ENCODE assay signal across 1 cellular context in the genomic region with DNA sequence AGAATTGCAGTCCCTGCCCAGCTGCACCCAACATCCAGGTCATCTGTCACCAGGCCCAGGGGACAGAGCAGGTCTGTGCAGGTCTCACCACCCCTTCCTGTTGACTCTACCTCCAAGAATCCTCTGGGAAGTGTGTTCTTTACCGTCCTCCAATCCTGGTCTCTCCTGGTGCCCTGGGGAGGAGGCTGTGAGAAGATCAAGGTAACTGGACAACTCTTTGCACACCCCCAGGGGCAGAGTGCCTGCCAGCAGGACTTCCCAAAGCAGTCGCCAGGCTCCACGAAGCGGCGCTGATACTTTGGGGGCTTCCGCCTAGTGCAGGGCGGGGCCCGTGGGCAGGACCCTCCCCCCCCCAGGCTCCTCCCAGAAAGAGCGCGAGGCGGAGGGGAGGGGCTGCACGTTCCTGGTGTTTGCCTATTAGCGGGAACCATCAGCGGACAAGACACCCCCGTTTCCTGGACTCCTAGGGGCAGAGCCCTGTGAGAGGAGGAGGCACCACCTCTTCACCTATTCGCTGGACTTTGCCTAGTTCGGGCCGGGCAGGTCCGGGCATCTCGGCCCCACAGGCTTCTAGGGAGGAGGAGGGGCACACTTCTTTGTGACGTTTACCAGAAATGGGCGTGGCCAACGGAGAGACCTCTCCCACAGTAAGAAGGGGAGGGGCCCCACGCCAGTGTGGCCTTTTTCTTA.
TF ChIP-seq lines count a peak whose summit lies in the region.

No MANE protein-coding gene starts in this region.

TF ChIP-seq in HepG2, 621 proteins besides CTCF, POLR2A, EP300 and RAD21 (continued from another document and continues in another):
- TF ChIP-seq MXD4 (CRISPR knock-in tag; IDR thresholded peaks at IDR 0.05) (no peak), SP1 (IDR thresholded peaks at IDR 0.05) (no peak), SP1 (CRISPR knock-in tag; IDR thresholded peaks at IDR 0.05) (peak; percentile 65), RNF2 (conservative IDR thresholded peaks at IDR 0.05; ENCODE audit: low read depth) (no peak), FOXA1 (IDR thresholded peaks at IDR 0.05) (no peak), FOXA1 (CRISPR knock-in tag; IDR thresholded peaks at IDR 0.05) (peak; percentile 41; the same call in 1 of the 2 replicates), THAP11 (CRISPR knock-in tag; IDR thresholded peaks at IDR 0.05) (no peak), HNRNPLL (IDR thresholded peaks at IDR 0.05; ENCODE audit: low read depth, low read length, poor library complexity, severe bottlenecking) (peak; percentile 31), KDM5A (IDR thresholded peaks at IDR 0.05; ENCODE audit: borderline replicate concordance, low read length) (no peak), REXO4 (CRISPR knock-in tag; IDR thresholded peaks at IDR 0.05; ENCODE audit: borderline replicate concordance) (no peak), ZNF331 (CRISPR knock-in tag; IDR thresholded peaks at IDR 0.05) (0 out of 2 replicates have a peak, but pooled peaks have one; percentile 9), MAZ (IDR thresholded peaks at IDR 0.05; ENCODE audit: borderline replicate concordance, low read depth, low read length) (no peak), MAZ (CRISPR knock-in tag; IDR thresholded peaks at IDR 0.05; ENCODE audit: low read depth) (0 out of 2 replicates have a peak, but pooled peaks have one; percentile 59), SOX13 (IDR thresholded peaks at IDR 0.05) (no peak), SOX13 (CRISPR knock-in tag; conservative IDR thresholded peaks at IDR 0.05 in 1 of 2, IDR thresholded peaks at IDR 0.05 in 1 of 2) (0 out of 4 replicates have a peak, but pooled peaks of 1 of the 2 experiments have one; percentile 9), SOX5 (CRISPR knock-in tag; IDR thresholded peaks at IDR 0.05; ENCODE audit: borderline replicate concordance) (no peak), FOXC1 (CRISPR knock-in tag; IDR thresholded peaks at IDR 0.05; ENCODE audit: borderline replicate concordance) (no peak), SAFB2 (CRISPR knock-in tag; IDR thresholded peaks at IDR 0.05; ENCODE audit: borderline replicate concordance, low read depth) (no peak), TCF12 (IDR thresholded peaks at IDR 0.05) (no peak), TCF12 (CRISPR knock-in tag; IDR thresholded peaks at IDR 0.05) (no peak), HNRNPL (IDR thresholded peaks at IDR 0.05; ENCODE audit: low read depth, low read length) (no peak), ZBTB8A (CRISPR knock-in tag; IDR thresholded peaks at IDR 0.05; ENCODE audit: borderline replicate concordance, low read depth) (no peak), ZNF160 (CRISPR knock-in tag; IDR thresholded peaks at IDR 0.05) (no peak), ZNF660 (CRISPR knock-in tag; IDR thresholded peaks at IDR 0.05; ENCODE audit: borderline replicate concordance, low read depth) (no peak), FOXO1 (CRISPR knock-in tag; IDR thresholded peaks at IDR 0.05) (no peak), ZNF780A (CRISPR knock-in tag; IDR thresholded peaks at IDR 0.05) (no peak), BHLHE40 (IDR thresholded peaks at IDR 0.05; ENCODE audit: low read length) (0 out of 2 replicates have a peak, but pooled peaks have one; percentile 11), KAT8 (CRISPR knock-in tag; IDR thresholded peaks at IDR 0.05) (0 out of 2 replicates have a peak, but pooled peaks have one; percentile 31), TAF1 (CRISPR knock-in tag; IDR thresholded peaks at IDR 0.05) (peak; percentile 50; the same call in 1 of the 2 replicates)
- TF ChIP-seq, protein P1, sequence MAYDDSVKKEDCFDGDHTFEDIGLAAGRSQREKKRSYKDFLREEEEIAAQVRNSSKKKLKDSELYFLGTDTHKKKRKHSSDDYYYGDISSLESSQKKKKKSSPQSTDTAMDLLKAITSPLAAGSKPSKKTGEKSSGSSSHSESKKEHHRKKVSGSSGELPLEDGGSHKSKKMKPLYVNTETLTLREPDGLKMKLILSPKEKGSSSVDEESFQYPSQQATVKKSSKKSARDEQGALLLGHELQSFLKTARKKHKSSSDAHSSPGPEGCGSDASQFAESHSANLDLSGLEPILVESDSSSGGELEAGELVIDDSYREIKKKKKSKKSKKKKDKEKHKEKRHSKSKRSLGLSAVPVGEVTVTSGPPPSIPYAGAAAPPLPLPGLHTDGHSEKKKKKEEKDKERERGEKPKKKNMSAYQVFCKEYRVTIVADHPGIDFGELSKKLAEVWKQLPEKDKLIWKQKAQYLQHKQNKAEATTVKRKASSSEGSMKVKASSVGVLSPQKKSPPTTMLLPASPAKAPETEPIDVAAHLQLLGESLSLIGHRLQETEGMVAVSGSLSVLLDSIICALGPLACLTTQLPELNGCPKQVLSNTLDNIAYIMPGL (CRISPR knock-in tag; IDR thresholded peaks at IDR 0.05; ENCODE audit: borderline replicate concordance in 1 of 2, low read depth in 1 of 2), result 0 out of 4 replicates have a peak, but pooled peaks of 1 of the 2 experiments have one; percentile 43
- TF ChIP-seq, protein P2, sequence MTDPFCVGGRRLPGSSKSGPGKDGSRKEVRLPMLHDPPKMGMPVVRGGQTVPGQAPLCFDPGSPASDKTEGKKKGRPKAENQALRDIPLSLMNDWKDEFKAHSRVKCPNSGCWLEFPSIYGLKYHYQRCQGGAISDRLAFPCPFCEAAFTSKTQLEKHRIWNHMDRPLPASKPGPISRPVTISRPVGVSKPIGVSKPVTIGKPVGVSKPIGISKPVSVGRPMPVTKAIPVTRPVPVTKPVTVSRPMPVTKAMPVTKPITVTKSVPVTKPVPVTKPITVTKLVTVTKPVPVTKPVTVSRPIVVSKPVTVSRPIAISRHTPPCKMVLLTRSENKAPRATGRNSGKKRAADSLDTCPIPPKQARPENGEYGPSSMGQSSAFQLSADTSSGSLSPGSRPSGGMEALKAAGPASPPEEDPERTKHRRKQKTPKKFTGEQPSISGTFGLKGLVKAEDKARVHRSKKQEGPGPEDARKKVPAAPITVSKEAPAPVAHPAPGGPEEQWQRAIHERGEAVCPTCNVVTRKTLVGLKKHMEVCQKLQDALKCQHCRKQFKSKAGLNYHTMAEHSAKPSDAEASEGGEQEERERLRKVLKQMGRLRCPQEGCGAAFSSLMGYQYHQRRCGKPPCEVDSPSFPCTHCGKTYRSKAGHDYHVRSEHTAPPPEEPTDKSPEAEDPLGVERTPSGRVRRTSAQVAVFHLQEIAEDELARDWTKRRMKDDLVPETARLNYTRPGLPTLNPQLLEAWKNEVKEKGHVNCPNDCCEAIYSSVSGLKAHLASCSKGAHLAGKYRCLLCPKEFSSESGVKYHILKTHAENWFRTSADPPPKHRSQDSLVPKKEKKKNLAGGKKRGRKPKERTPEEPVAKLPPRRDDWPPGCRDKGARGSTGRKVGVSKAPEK (CRISPR knock-in tag; IDR thresholded peaks at IDR 0.05; ENCODE audit: borderline replicate concordance), result no peak
- TF ChIP-seq, protein P3, sequence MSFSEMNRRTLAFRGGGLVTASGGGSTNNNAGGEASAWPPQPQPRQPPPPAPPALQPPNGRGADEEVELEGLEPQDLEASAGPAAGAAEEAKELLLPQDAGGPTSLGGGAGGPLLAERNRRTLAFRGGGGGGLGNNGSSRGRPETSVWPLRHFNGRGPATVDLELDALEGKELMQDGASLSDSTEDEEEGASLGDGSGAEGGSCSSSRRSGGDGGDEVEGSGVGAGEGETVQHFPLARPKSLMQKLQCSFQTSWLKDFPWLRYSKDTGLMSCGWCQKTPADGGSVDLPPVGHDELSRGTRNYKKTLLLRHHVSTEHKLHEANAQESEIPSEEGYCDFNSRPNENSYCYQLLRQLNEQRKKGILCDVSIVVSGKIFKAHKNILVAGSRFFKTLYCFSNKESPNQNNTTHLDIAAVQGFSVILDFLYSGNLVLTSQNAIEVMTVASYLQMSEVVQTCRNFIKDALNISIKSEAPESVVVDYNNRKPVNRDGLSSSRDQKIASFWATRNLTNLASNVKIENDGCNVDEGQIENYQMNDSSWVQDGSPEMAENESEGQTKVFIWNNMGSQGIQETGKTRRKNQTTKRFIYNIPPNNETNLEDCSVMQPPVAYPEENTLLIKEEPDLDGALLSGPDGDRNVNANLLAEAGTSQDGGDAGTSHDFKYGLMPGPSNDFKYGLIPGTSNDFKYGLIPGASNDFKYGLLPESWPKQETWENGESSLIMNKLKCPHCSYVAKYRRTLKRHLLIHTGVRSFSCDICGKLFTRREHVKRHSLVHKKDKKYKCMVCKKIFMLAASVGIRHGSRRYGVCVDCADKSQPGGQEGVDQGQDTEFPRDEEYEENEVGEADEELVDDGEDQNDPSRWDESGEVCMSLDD (CRISPR knock-in tag; IDR thresholded peaks at IDR 0.05; ENCODE audit: borderline replicate concordance), result no peak
- TF ChIP-seq, protein P4, sequence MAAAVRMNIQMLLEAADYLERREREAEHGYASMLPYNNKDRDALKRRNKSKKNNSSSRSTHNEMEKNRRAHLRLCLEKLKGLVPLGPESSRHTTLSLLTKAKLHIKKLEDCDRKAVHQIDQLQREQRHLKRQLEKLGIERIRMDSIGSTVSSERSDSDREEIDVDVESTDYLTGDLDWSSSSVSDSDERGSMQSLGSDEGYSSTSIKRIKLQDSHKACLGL (CRISPR knock-in tag; IDR thresholded peaks at IDR 0.05), result no peak
- TF ChIP-seq, protein P5, sequence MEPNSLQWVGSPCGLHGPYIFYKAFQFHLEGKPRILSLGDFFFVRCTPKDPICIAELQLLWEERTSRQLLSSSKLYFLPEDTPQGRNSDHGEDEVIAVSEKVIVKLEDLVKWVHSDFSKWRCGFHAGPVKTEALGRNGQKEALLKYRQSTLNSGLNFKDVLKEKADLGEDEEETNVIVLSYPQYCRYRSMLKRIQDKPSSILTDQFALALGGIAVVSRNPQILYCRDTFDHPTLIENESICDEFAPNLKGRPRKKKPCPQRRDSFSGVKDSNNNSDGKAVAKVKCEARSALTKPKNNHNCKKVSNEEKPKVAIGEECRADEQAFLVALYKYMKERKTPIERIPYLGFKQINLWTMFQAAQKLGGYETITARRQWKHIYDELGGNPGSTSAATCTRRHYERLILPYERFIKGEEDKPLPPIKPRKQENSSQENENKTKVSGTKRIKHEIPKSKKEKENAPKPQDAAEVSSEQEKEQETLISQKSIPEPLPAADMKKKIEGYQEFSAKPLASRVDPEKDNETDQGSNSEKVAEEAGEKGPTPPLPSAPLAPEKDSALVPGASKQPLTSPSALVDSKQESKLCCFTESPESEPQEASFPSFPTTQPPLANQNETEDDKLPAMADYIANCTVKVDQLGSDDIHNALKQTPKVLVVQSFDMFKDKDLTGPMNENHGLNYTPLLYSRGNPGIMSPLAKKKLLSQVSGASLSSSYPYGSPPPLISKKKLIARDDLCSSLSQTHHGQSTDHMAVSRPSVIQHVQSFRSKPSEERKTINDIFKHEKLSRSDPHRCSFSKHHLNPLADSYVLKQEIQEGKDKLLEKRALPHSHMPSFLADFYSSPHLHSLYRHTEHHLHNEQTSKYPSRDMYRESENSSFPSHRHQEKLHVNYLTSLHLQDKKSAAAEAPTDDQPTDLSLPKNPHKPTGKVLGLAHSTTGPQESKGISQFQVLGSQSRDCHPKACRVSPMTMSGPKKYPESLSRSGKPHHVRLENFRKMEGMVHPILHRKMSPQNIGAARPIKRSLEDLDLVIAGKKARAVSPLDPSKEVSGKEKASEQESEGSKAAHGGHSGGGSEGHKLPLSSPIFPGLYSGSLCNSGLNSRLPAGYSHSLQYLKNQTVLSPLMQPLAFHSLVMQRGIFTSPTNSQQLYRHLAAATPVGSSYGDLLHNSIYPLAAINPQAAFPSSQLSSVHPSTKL (CRISPR knock-in tag; IDR thresholded peaks at IDR 0.05), result 0 out of 2 replicates have a peak, but pooled peaks have one; percentile 10
- TF ChIP-seq, protein P6, sequence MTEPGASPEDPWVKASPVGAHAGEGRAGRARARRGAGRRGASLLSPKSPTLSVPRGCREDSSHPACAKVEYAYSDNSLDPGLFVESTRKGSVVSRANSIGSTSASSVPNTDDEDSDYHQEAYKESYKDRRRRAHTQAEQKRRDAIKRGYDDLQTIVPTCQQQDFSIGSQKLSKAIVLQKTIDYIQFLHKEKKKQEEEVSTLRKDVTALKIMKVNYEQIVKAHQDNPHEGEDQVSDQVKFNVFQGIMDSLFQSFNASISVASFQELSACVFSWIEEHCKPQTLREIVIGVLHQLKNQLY (CRISPR knock-in tag; IDR thresholded peaks at IDR 0.05), result no peak
- TF ChIP-seq, protein P7, sequence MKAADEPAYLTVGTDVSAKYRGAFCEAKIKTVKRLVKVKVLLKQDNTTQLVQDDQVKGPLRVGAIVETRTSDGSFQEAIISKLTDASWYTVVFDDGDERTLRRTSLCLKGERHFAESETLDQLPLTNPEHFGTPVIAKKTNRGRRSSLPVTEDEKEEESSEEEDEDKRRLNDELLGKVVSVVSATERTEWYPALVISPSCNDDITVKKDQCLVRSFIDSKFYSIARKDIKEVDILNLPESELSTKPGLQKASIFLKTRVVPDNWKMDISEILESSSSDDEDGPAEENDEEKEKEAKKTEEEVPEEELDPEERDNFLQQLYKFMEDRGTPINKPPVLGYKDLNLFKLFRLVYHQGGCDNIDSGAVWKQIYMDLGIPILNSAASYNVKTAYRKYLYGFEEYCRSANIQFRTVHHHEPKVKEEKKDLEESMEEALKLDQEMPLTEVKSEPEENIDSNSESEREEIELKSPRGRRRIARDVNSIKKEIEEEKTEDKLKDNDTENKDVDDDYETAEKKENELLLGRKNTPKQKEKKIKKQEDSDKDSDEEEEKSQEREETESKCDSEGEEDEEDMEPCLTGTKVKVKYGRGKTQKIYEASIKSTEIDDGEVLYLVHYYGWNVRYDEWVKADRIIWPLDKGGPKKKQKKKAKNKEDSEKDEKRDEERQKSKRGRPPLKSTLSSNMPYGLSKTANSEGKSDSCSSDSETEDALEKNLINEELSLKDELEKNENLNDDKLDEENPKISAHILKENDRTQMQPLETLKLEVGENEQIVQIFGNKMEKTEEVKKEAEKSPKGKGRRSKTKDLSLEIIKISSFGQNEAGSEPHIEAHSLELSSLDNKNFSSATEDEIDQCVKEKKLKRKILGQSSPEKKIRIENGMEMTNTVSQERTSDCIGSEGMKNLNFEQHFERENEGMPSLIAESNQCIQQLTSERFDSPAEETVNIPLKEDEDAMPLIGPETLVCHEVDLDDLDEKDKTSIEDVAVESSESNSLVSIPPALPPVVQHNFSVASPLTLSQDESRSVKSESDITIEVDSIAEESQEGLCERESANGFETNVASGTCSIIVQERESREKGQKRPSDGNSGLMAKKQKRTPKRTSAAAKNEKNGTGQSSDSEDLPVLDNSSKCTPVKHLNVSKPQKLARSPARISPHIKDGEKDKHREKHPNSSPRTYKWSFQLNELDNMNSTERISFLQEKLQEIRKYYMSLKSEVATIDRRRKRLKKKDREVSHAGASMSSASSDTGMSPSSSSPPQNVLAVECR (CRISPR knock-in tag; IDR thresholded peaks at IDR 0.05; ENCODE audit: borderline replicate concordance), result peak; percentile 16; the same call in 1 of the 2 replicates
- TF ChIP-seq, protein P8, sequence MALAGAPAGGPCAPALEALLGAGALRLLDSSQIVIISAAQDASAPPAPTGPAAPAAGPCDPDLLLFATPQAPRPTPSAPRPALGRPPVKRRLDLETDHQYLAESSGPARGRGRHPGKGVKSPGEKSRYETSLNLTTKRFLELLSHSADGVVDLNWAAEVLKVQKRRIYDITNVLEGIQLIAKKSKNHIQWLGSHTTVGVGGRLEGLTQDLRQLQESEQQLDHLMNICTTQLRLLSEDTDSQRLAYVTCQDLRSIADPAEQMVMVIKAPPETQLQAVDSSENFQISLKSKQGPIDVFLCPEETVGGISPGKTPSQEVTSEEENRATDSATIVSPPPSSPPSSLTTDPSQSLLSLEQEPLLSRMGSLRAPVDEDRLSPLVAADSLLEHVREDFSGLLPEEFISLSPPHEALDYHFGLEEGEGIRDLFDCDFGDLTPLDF (CRISPR knock-in tag; IDR thresholded peaks at IDR 0.05), result no peak
- TF ChIP-seq, protein P9, sequence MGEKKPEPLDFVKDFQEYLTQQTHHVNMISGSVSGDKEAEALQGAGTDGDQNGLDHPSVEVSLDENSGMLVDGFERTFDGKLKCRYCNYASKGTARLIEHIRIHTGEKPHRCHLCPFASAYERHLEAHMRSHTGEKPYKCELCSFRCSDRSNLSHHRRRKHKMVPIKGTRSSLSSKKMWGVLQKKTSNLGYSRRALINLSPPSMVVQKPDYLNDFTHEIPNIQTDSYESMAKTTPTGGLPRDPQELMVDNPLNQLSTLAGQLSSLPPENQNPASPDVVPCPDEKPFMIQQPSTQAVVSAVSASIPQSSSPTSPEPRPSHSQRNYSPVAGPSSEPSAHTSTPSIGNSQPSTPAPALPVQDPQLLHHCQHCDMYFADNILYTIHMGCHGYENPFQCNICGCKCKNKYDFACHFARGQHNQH (CRISPR knock-in tag; IDR thresholded peaks at IDR 0.05), result 0 out of 2 replicates have a peak, but pooled peaks have one; percentile 38
